Comparison of ENCODE assay signal across 15 cellular contexts in the genomic region with DNA sequence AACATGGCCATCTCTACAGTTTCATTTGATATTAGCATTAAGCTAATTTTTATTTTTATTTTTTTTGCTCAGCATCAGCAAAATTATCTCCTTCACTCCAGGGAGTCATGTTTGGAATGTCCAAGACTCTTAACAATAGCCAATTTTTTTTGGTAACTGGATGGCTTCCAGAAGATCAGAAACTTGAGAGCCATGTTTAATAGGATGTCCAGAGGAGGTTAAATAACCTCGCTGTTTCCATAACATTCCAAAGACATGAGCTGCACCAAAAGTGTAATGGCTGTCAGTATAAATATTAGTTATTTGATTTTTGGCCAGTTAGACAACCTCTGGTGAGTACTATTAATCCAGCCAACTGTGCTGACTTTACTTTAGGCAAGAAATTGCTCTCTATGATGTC.
DNase-seq lines count a peak whose midpoint lies in the region; ATAC-seq and TF ChIP-seq lines count a peak whose summit lies in the region.
"Had no signal": no experiment of that assay in that cellular context is flagged by ENCODE, and none has a peak within 500 bp of the region (broad histone marks: within the 10 kb centered on the region; RNA-seq: fewer than 3 reads in every experiment).

No MANE protein-coding gene starts in this region.

- no peaks in the 10 kb centered on the region for H3F3A ChIP-seq in GM23338 (replicated peaks; ENCODE audit: low read depth)

- peaks cover 4% of the 10 kb centered on the region; the same call in 1 of the 3 replicates for H3K9me3 Mint-ChIP-seq in GM23338
- H3K9me3 Mint-ChIP-seq: stimulated activated memory B cell treated with anti-CD40 and anti-IgM and Interleukin-4, amounts not matched to agents 10 μg/mL and 1 μg/mL and 100 μg/mL, for 72 hours had no signal

- no peaks in the 10 kb centered on the region for H3K79me2 ChIP-seq in GM23338 (replicated peaks; ENCODE audit: insufficient read depth)
- H3K79me2 ChIP-seq: parathyroid adenoma had no signal

- in situ Hi-C loops in KBM-7 (cut with MboI; ENCODE audit: low pct_unique_long_range_greater_than_20kb, low sequenced_read_pairs): no loop called here

- no peak overlapping the region for H3K4me3 ChIP-seq in GM23338
- H3K4me3 ChIP-seq: dorsolateral prefrontal cortex had no signal

- ATAC-seq in GM18868 (IDR thresholded peaks at IDR 0.05; ENCODE audit: unreplicated experiment) (no peak), GM23338 (no peak)
- ATAC-seq: activated CD8-positive, alpha-beta T cell treated with anti-CD3 and anti-CD28 coated beads, Interleukin-2, amount 10 ng/mL, durations not matched to agents 7 days and 5 days; stimulated activated memory B cell treated with anti-CD40 and anti-IgM and Interleukin-4, amounts not matched to agents 10 μg/mL and 1 μg/mL and 100 μg/mL, for 72 hours had no signal

- no peaks in the 10 kb centered on the region for H4K20me1 ChIP-seq in GM23338 (replicated peaks; ENCODE audit: insufficient read depth)

- no peak overlapping the region for H3K27ac Mint-ChIP-seq in GM23338
- H3K27ac Mint-ChIP-seq: activated CD8-positive, alpha-beta T cell treated with anti-CD3 and anti-CD28 coated beads, Interleukin-2, amount 10 ng/mL, durations not matched to agents 7 days and 5 days; CD4-positive, CD25-positive, alpha-beta regulatory T cell; stimulated activated memory B cell treated with anti-CD40 and anti-IgM and Interleukin-4, amounts not matched to agents 10 μg/mL and 1 μg/mL and 100 μg/mL, for 72 hours had no signal

- peak; percentile 70 for DNase-seq in COLO829 (ENCODE audit: low spot score)
- peak; percentile 5 for DNase-seq in NCI-H446 treated with DMSO at 0.1 percent for 48 hours (lab: John Stamatoyannopoulos, UW)
- peak; percentile 86 for DNase-seq in dermis blood vessel endothelial cell
- DNase-seq in myocyte (ENCODE audit: low read depth): peak; percentile 79
- no peak for DNase-seq in KBM-7
- DNase-seq in activated effector memory CD4-positive, alpha-beta T cell treated with anti-CD3 and anti-CD28 coated beads, Interleukin-2, amount 50 U/mL, for 16 hours: no peak
- DNase-seq in GM23338 (ENCODE audit: low spot score): no peak
- DNase-seq: activated CD8-positive, alpha-beta T cell treated with anti-CD3 and anti-CD28 coated beads, Interleukin-2, amount 10 ng/mL, durations not matched to agents 7 days and 5 days; activated naive CD4-positive, alpha-beta T cell treated with Interleukin-2 at 50 U/mL for 16 hours; CD4-positive, CD25-positive, alpha-beta regulatory T cell; dorsolateral prefrontal cortex; T1000 had no signal

- no peak overlapping the region for H3K27ac ChIP-seq in GM23338 (ENCODE audit: low read depth)
- H3K27ac ChIP-seq: dorsolateral prefrontal cortex, parathyroid adenoma had no signal

- no peak overlapping the region for H3K4me3 Mint-ChIP-seq in GM23338
- H3K4me3 Mint-ChIP-seq: activated CD8-positive, alpha-beta T cell treated with anti-CD3 and anti-CD28 coated beads, Interleukin-2, amount 10 ng/mL, durations not matched to agents 7 days and 5 days; CD4-positive, CD25-positive, alpha-beta regulatory T cell; stimulated activated memory B cell treated with anti-CD40 and anti-IgM and Interleukin-4, amounts not matched to agents 10 μg/mL and 1 μg/mL and 100 μg/mL, for 72 hours had no signal

- H3K4me2 ChIP-seq in GM23338: no peak overlapping the region

- no peaks in the 10 kb centered on the region for H3K27me3 ChIP-seq in GM23338 (ENCODE audit: insufficient read depth)

- H3K27me3 Mint-ChIP-seq in GM23338 (ENCODE audit: insufficient read depth, low read depth, poor library complexity): no peaks in the 10 kb centered on the region
- H3K27me3 Mint-ChIP-seq: CD4-positive, CD25-positive, alpha-beta regulatory T cell; stimulated activated memory B cell treated with anti-CD40 and anti-IgM and Interleukin-4, amounts not matched to agents 10 μg/mL and 1 μg/mL and 100 μg/mL, for 72 hours had no signal

- peaks cover 8% of the 10 kb centered on the region; the same call in 1 of the 2 replicates for H3K9me2 ChIP-seq in GM23338 (ENCODE audit: insufficient read depth)

- no peak for TF ChIP-seq CTCF in GM23338 (conservative IDR thresholded peaks at IDR 0.05; ENCODE audit: low read depth in 2 of 2)

- no peak overlapping the region for H2AFZ ChIP-seq in GM23338
- H2AFZ ChIP-seq: parathyroid adenoma had no signal

- no peaks in the 10 kb centered on the region; the same call in 1 of the 2 replicates for H3K4me1 ChIP-seq in GM23338 (ENCODE audit: insufficient read depth)
- H3K4me1 ChIP-seq: parathyroid adenoma had no signal

- peaks cover 3% of the 10 kb centered on the region; the same call in 1 of the 3 replicates for H3K4me1 Mint-ChIP-seq in GM23338
- H3K4me1 Mint-ChIP-seq: CD4-positive, CD25-positive, alpha-beta regulatory T cell; stimulated activated memory B cell treated with anti-CD40 and anti-IgM and Interleukin-4, amounts not matched to agents 10 μg/mL and 1 μg/mL and 100 μg/mL, for 72 hours had no signal

- H3K36me3 Mint-ChIP-seq in GM23338 (ENCODE audit: low read depth): peaks cover 3% of the 10 kb centered on the region; the same call in 1 of the 3 replicates
- H3K36me3 Mint-ChIP-seq: CD4-positive, CD25-positive, alpha-beta regulatory T cell; stimulated activated memory B cell treated with anti-CD40 and anti-IgM and Interleukin-4, amounts not matched to agents 10 μg/mL and 1 μg/mL and 100 μg/mL, for 72 hours had no signal

- no peaks in the 10 kb centered on the region for H3K36me3 ChIP-seq in GM23338 (ENCODE audit: insufficient read depth)

TF ChIP-seq in GM23338, 12 proteins besides CTCF, POLR2A, EP300 and RAD21 (continues in another document):
- no peak for TF ChIP-seq EZH2 (IDR thresholded peaks at IDR 0.05; ENCODE audit: low read depth, unreplicated experiment)
- TF ChIP-seq, protein P1, sequence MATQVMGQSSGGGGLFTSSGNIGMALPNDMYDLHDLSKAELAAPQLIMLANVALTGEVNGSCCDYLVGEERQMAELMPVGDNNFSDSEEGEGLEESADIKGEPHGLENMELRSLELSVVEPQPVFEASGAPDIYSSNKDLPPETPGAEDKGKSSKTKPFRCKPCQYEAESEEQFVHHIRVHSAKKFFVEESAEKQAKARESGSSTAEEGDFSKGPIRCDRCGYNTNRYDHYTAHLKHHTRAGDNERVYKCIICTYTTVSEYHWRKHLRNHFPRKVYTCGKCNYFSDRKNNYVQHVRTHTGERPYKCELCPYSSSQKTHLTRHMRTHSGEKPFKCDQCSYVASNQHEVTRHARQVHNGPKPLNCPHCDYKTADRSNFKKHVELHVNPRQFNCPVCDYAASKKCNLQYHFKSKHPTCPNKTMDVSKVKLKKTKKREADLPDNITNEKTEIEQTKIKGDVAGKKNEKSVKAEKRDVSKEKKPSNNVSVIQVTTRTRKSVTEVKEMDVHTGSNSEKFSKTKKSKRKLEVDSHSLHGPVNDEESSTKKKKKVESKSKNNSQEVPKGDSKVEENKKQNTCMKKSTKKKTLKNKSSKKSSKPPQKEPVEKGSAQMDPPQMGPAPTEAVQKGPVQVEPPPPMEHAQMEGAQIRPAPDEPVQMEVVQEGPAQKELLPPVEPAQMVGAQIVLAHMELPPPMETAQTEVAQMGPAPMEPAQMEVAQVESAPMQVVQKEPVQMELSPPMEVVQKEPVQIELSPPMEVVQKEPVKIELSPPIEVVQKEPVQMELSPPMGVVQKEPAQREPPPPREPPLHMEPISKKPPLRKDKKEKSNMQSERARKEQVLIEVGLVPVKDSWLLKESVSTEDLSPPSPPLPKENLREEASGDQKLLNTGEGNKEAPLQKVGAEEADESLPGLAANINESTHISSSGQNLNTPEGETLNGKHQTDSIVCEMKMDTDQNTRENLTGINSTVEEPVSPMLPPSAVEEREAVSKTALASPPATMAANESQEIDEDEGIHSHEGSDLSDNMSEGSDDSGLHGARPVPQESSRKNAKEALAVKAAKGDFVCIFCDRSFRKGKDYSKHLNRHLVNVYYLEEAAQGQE (IDR thresholded peaks at IDR 0.05; ENCODE audit: unreplicated experiment): no peak
- TF ChIP-seq, protein P2, sequence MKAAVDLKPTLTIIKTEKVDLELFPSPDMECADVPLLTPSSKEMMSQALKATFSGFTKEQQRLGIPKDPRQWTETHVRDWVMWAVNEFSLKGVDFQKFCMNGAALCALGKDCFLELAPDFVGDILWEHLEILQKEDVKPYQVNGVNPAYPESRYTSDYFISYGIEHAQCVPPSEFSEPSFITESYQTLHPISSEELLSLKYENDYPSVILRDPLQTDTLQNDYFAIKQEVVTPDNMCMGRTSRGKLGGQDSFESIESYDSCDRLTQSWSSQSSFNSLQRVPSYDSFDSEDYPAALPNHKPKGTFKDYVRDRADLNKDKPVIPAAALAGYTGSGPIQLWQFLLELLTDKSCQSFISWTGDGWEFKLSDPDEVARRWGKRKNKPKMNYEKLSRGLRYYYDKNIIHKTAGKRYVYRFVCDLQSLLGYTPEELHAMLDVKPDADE (IDR thresholded peaks at IDR 0.05): no peak
- TF ChIP-seq STAT1 (IDR thresholded peaks at IDR 0.05; ENCODE audit: unreplicated experiment): no peak
- TF ChIP-seq CREB1 (CRISPR knock-in tag; IDR thresholded peaks at IDR 0.05; ENCODE audit: low read depth): no peak
- no peak for TF ChIP-seq NANOG (IDR thresholded peaks at IDR 0.05; ENCODE audit: borderline replicate concordance)
- no peak for TF ChIP-seq EZH2phosphoT487 (IDR thresholded peaks at IDR 0.05; ENCODE audit: unreplicated experiment)
- TF ChIP-seq ZNF114 (CRISPR knock-in tag; IDR thresholded peaks at IDR 0.05): no peak
- TF ChIP-seq JUNB (IDR thresholded peaks at IDR 0.05; ENCODE audit: unreplicated experiment): no peak
- TF ChIP-seq POLR2AphosphoS5 (IDR thresholded peaks at IDR 0.05; ENCODE audit: low read depth): no peak

Comparison
In these comparisons a context has a peak if more than half of its experiments do, and no peak if none do; other contexts are left out.
1. DNase-seq: peak in COLO829 (single experiment), NCI-H446 treated with DMSO at 0.1 percent for 48 hours (single experiment), dermis blood vessel endothelial cell (single experiment) and myocyte (single experiment); none in KBM-7 (single experiment), activated effector memory CD4-positive, alpha-beta T cell treated with anti-CD3 and anti-CD28 coated beads, Interleukin-2, amount 50 U/mL, for 16 hours (single experiment) and GM23338 (single experiment).